In genomic region chr10:86991362-86991761, GRCh38 we compare ENCODE assay signal across 2 cellular contexts.
TF ChIP-seq lines count a peak whose summit lies in the region.

No MANE protein-coding gene starts in this region.

TF ChIP-seq in K562, 482 proteins besides CTCF, POLR2A, EP300 and RAD21:
- TF ChIP-seq ZNF408 (CRISPR knock-in tag; IDR thresholded peaks at IDR 0.05; ENCODE audit: low read depth): peak; percentile 88; the same call in 1 of the 2 replicates
- 0 out of 2 replicates have a peak, but pooled peaks have one; percentile 25 for TF ChIP-seq HOMEZ (CRISPR knock-in tag; IDR thresholded peaks at IDR 0.05)
- peak; percentile 54 for TF ChIP-seq ZNF707 (CRISPR knock-in tag; conservative IDR thresholded peaks at IDR 0.05)
- TF ChIP-seq ZNF76 (CRISPR knock-in tag; IDR thresholded peaks at IDR 0.05; ENCODE audit: borderline replicate concordance): peak; percentile 79; the same call in 1 of the 2 replicates
- TF ChIP-seq NFIX (CRISPR knock-in tag; IDR thresholded peaks at IDR 0.05; ENCODE audit: low read depth): peak; percentile 78
- TF ChIP-seq MTF1 (CRISPR knock-in tag; IDR thresholded peaks at IDR 0.05; ENCODE audit: borderline replicate concordance): peak; percentile 90; the same call in 1 of the 2 replicates
- TF ChIP-seq, protein P1, sequence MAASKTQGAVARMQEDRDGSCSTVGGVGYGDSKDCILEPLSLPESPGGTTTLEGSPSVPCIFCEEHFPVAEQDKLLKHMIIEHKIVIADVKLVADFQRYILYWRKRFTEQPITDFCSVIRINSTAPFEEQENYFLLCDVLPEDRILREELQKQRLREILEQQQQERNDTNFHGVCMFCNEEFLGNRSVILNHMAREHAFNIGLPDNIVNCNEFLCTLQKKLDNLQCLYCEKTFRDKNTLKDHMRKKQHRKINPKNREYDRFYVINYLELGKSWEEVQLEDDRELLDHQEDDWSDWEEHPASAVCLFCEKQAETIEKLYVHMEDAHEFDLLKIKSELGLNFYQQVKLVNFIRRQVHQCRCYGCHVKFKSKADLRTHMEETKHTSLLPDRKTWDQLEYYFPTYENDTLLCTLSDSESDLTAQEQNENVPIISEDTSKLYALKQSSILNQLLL (CRISPR knock-in tag; IDR thresholded peaks at IDR 0.05; ENCODE audit: borderline replicate concordance): peak; percentile 80; the same call in 1 of the 2 replicates
- TF ChIP-seq, protein P2, sequence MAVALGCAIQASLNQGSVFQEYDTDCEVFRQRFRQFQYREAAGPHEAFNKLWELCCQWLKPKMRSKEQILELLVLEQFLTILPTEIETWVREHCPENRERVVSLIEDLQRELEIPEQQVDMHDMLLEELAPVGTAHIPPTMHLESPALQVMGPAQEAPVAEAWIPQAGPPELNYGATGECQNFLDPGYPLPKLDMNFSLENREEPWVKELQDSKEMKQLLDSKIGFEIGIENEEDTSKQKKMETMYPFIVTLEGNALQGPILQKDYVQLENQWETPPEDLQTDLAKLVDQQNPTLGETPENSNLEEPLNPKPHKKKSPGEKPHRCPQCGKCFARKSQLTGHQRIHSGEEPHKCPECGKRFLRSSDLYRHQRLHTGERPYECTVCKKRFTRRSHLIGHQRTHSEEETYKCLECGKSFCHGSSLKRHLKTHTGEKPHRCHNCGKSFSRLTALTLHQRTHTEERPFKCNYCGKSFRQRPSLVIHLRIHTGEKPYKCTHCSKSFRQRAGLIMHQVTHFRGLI (CRISPR knock-in tag; IDR thresholded peaks at IDR 0.05): peak; percentile 58; the same call in 1 of the 2 replicates

TF ChIP-seq in HepG2, 621 proteins besides CTCF, POLR2A, EP300 and RAD21:
- TF ChIP-seq MNT (IDR thresholded peaks at IDR 0.05): peak; percentile 64
